8 cellular contexts compared by ENCODE assay signal in genomic region chr16:67969286-67970039, GRCh38. TPM values are rescaled to one million over a fixed set of nuclear protein-coding genes. Genes with fewer than 3 reads are reported as not detected.
DNase-seq lines count a peak whose midpoint lies in the region; ATAC-seq and TF ChIP-seq lines count a peak whose summit lies in the region.

No MANE protein-coding gene starts in this region.

- no peak for TF ChIP-seq RAD21 in Ishikawa (IDR thresholded peaks at IDR 0.05; ENCODE audit: low read depth)

- peak overlapping the region; percentile 87 to 98 (median 92) for H3K4me3 Mint-ChIP-seq in CD4-positive, CD25-positive, alpha-beta regulatory T cell
- H3K4me3 Mint-ChIP-seq in natural killer cell: peak overlapping the region; percentile 90

- peak overlapping the region; percentile 65 for H3K27ac ChIP-seq in CD4-positive, CD25-positive, alpha-beta regulatory T cell (ENCODE audit: insufficient read depth, low read length, poor library complexity, severe bottlenecking)

- intact Hi-C loops in natural killer cell (cut with micrococcal nuclease): loop anchor here (2.0 kb wide), 2 partner anchors 15 to 35 kb away; no protein-coding TSS in a partner anchor

- H3K27ac Mint-ChIP-seq in CD4-positive, CD25-positive, alpha-beta regulatory T cell: peak overlapping the region; percentile 90 to 94 (median 94)
- H3K27ac Mint-ChIP-seq in natural killer cell: peak overlapping the region; percentile 77 to 89

- H3K9me3 ChIP-seq in CD4-positive, CD25-positive, alpha-beta regulatory T cell (ENCODE audit: control insufficient read depth in 2 of 2, low read length in 2 of 2): no peaks in the 10 kb centered on the region

- no peaks in the 10 kb centered on the region for H3K27me3 ChIP-seq in CD4-positive, CD25-positive, alpha-beta regulatory T cell (ENCODE audit: control insufficient read depth, insufficient read depth, low read length)

- H3K4me1 Mint-ChIP-seq in CD4-positive, CD25-positive, alpha-beta regulatory T cell: peaks cover 5 to 39% (median 28%) of the 10 kb centered on the region in 4 donors
- H3K4me1 Mint-ChIP-seq in natural killer cell: peaks cover 17 to 22% of the 10 kb centered on the region in 2 donors

- H3K36me3 ChIP-seq in CD4-positive, CD25-positive, alpha-beta regulatory T cell (ENCODE audit: control insufficient read depth, insufficient read depth, low read length): no peaks in the 10 kb centered on the region

- H3K36me3 Mint-ChIP-seq in CD4-positive, CD25-positive, alpha-beta regulatory T cell: no peaks in the 10 kb centered on the region
- no peaks in the 10 kb centered on the region for H3K36me3 Mint-ChIP-seq in natural killer cell

- peaks cover 8% of the 10 kb centered on the region for H3K27me3 Mint-ChIP-seq in CD4-positive, CD25-positive, alpha-beta regulatory T cell
- no peaks in the 10 kb centered on the region for H3K27me3 Mint-ChIP-seq in natural killer cell (ENCODE audit: low read depth in 2 of 2)

- H3K9me3 Mint-ChIP-seq in CD4-positive, CD25-positive, alpha-beta regulatory T cell: no peaks in the 10 kb centered on the region
- no peaks in the 10 kb centered on the region for H3K9me3 Mint-ChIP-seq in natural killer cell

- no peak for TF ChIP-seq CTCF in natural killer cell (IDR thresholded peaks at IDR 0.05)

- peaks cover 24% of the 10 kb centered on the region for H3K4me1 ChIP-seq in CD4-positive, CD25-positive, alpha-beta regulatory T cell (ENCODE audit: control insufficient read depth, insufficient read depth, low read length, poor library complexity, severe bottlenecking)

- TF ChIP-seq EP300 in Ishikawa (IDR thresholded peaks at IDR 0.05; ENCODE audit: borderline replicate concordance): no peak

- peak; percentile 6 to 17 for ATAC-seq in CD4-positive, CD25-positive, alpha-beta regulatory T cell (ENCODE audit: low read depth in 2 of 2)
- ATAC-seq in natural killer cell (peak; percentile 6 to 30 (median 16)), GM21390 (IDR thresholded peaks at IDR 0.05; ENCODE audit: unreplicated experiment) (no peak)

- H3K4me3 ChIP-seq in CD4-positive, CD25-positive, alpha-beta regulatory T cell (ENCODE audit: low read depth, low read length): peak overlapping the region; percentile 80

- DNase-seq in CD4-positive, CD25-positive, alpha-beta regulatory T cell: peak in 2 of 3 donors; percentile 27 to 44
- peak; percentile 69 for DNase-seq in ecto neural progenitor cell (ENCODE audit: low spot score)
- no peak for DNase-seq in natural killer cell
- DNase-seq in hippocampal formation (lab: John Stamatoyannopoulos, UW): no peak
- DNase-seq in NCI-H2196 treated with DMSO at 0.1 percent for 48 hours (lab: John Stamatoyannopoulos, UW; ENCODE audit: unreplicated experiment): no peak
- no peak for DNase-seq in SW 1271 (lab: John Stamatoyannopoulos, UW)

TF ChIP-seq in Ishikawa, 13 proteins besides CTCF, POLR2A, EP300 and RAD21:
- 0 out of 2 replicates have a peak, but pooled peaks have one; percentile 3 for TF ChIP-seq TAF1 (IDR thresholded peaks at IDR 0.05; ENCODE audit: low read depth)
- TF ChIP-seq TCF12 (IDR thresholded peaks at IDR 0.05; ENCODE audit: low read depth): no peak
- no peak for TF ChIP-seq CEBPB (IDR thresholded peaks at IDR 0.05)

RNA-seq across cellular contexts. Expression of gene SLC12A4, which starts 1.0 kb away (rescaled TPM):
- total RNA-seq in CD4-positive, CD25-positive, alpha-beta regulatory T cell: 30.4 TPM
- polyA plus RNA-seq in CD4-positive, CD25-positive, alpha-beta regulatory T cell: 1 to 10 TPM; 5.0 to 6.4 (median 5.8) TPM
- total RNA-seq in natural killer cell: 10 to 100 TPM; 30.0 to 47.0 (median 30.5) TPM

RNA-seq across cellular contexts. Expression of gene DPEP3, which starts 10.8 kb away (rescaled TPM):
- 0.44 TPM for total RNA-seq in CD4-positive, CD25-positive, alpha-beta regulatory T cell
- polyA plus RNA-seq in CD4-positive, CD25-positive, alpha-beta regulatory T cell: under 1 TPM in 1 of 4 donors, not detected in 3; 0.19 TPM
- under 1 TPM; 0.53 to 1.00 (median 0.96) TPM for total RNA-seq in natural killer cell

RNA-seq across cellular contexts. Expression of gene LCAT, which starts 25.5 kb away (rescaled TPM):
- 11.0 TPM for total RNA-seq in CD4-positive, CD25-positive, alpha-beta regulatory T cell
- polyA plus RNA-seq in CD4-positive, CD25-positive, alpha-beta regulatory T cell: under 1 TPM; 0.25 to 0.77 (median 0.59) TPM
- total RNA-seq in natural killer cell: 10 to 100 TPM in 2 of 3 donors, 1 to 10 TPM in 1; 7.1 to 12.4 (median 11.5) TPM

RNA-seq across cellular contexts. Expression of gene DPEP2, which starts 29.8 kb away (rescaled TPM):
- total RNA-seq in CD4-positive, CD25-positive, alpha-beta regulatory T cell: 52.4 TPM
- polyA plus RNA-seq in CD4-positive, CD25-positive, alpha-beta regulatory T cell: 10 to 100 TPM; 52.2 to 70.0 (median 63.4) TPM
- total RNA-seq in natural killer cell: 10 to 100 TPM; 47.2 to 64.1 (median 61.8) TPM

RNA-seq across cellular contexts. Expression of gene PSMB10, which starts 32.8 kb away (rescaled TPM):
- total RNA-seq in CD4-positive, CD25-positive, alpha-beta regulatory T cell: 136 TPM
- 100 to 1,000 TPM; 478 to 673 (median 596) TPM for polyA plus RNA-seq in CD4-positive, CD25-positive, alpha-beta regulatory T cell
- 100 to 1,000 TPM; 237 to 247 (median 243) TPM for total RNA-seq in natural killer cell

Comparison
In these comparisons a context has a peak if more than half of its experiments do, and no peak if none do; other contexts are left out.
1. DNase-seq: peak in CD4-positive, CD25-positive, alpha-beta regulatory T cell (2 of 3) and ecto neural progenitor cell (single experiment); none in natural killer cell (single experiment), hippocampal formation (0 of 2), NCI-H2196 treated with DMSO at 0.1 percent for 48 hours (single experiment) and SW 1271 (0 of 2).